Comparison of ENCODE assay signal across 8 cellular contexts in the genomic region with DNA sequence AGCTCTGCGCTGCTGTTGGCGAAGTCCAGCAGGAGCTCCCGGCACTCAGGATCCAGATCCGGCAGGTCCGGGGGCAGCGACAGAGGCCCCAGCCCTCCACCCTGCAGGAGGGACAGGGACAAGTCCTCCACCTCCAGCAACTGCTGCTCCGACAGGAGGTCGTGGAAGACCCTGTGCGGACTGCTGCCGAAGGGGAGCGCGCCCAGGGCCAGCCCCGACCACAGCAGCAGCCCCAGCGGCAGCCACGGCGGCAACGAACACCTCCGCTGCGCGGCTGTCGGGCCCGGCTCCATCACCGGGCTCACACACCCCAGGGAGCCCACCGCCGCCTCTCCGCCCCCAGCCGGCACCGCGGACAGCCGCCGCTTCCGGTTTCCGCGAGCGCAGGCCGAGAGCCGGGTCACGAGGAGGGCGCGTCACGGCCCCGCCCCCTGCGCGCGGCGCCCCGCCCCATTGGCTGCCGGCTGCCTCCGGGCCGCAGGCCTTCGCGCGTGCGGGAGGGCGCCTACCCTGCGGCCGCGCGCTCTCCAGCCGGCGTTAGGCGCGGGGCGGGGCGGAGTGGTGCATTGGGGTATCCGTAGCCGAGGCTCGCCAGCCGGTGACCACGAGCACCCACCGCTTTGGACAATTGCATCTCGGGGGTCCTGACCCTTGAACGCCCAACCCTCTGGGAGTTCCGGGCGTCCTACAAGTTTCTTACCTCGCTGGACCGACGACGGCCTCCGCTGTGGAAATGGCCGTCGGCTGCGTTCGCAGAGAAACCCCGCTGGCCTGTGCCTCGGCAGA. TPM values are rescaled to one million over a fixed set of nuclear protein-coding genes. Genes with fewer than 3 reads are reported as not detected.
DNase-seq lines count a peak whose midpoint lies in the region; ATAC-seq and TF ChIP-seq lines count a peak whose summit lies in the region.

A gene with protein sequence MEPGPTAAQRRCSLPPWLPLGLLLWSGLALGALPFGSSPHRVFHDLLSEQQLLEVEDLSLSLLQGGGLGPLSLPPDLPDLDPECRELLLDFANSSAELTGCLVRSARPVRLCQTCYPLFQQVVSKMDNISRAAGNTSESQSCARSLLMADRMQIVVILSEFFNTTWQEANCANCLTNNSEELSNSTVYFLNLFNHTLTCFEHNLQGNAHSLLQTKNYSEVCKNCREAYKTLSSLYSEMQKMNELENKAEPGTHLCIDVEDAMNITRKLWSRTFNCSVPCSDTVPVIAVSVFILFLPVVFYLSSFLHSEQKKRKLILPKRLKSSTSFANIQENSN (minus strand): TSS at position 383 of the 786 bp plus-strand sequence. CDS start 90 bp downstream, at position 293.

- H3K4me1 Mint-ChIP-seq in activated naive CD4-positive, alpha-beta T cell treated with anti-CD3 and anti-CD28 coated beads, Interleukin-2, amount 50 U/mL, for 24 hours, result peaks cover 23% of the 10 kb centered on the region

- no peaks in the 10 kb centered on the region for H3K9me3 ChIP-seq in osteoblast (ENCODE audit: low read depth, low read length)
- H3K9me3 ChIP-seq in thoracic aorta, result no peaks in the 10 kb centered on the region

- ATAC-seq in SK-N-SH treated with all-trans-retinoic acid at 6 μM for 48 hours (peak; percentile 97), thoracic aorta (ENCODE audit: insufficient number of reproducible peaks, low FRiP score, low read depth) (peak; percentile 93)

- H3K9me3 Mint-ChIP-seq in activated naive CD4-positive, alpha-beta T cell treated with anti-CD3 and anti-CD28 coated beads, Interleukin-2, amount 50 U/mL, for 24 hours, result no peaks in the 10 kb centered on the region

- POLR2A ChIA-PET in HEK293T (lab: Yijun Ruan, JAX), result no interaction called here

- H3K4me1 ChIP-seq in osteoblast (ENCODE audit: insufficient read depth, low read length), result peaks cover 12% of the 10 kb centered on the region
- peaks cover 7 to 18% of the 10 kb centered on the region in 2 donors for H3K4me1 ChIP-seq in thoracic aorta (ENCODE audit: control insufficient read depth in 1 of 2, low read depth in 2 of 2)

- peaks cover 2% of the 10 kb centered on the region for H4K20me1 ChIP-seq in osteoblast (ENCODE audit: insufficient read depth, low read length)

- H3K27ac ChIP-seq in osteoblast (ENCODE audit: low read depth, low read length) (peak within 1 kb of the TSS; percentile 74), thoracic aorta (peak within 1 kb of the TSS; percentile 59 to 67)

- H2AFZ ChIP-seq in osteoblast (ENCODE audit: low read length), result peak within 1 kb of the TSS; percentile 98

- DNase-seq in GM04503 (ENCODE audit: low read depth), result peak; percentile 12
- peak; percentile 99 for DNase-seq in HEK293T (ENCODE audit: extremely low spot score)
- DNase-seq in MV-4-11 (lab: John Stamatoyannopoulos, UW), result peak; percentile 77
- peak; percentile 89 for DNase-seq in globus pallidus (ENCODE audit: low spot score)
- peak; percentile 100 for DNase-seq in osteoblast (ENCODE audit: insufficient read length, low spot score, missing footprints)
- peak; percentile 44 for DNase-seq in thoracic aorta (ENCODE audit: low spot score)

- H3K36me3 ChIP-seq in osteoblast (ENCODE audit: insufficient read depth, low read length) (no peaks in the 10 kb centered on the region), thoracic aorta (no peaks in the 10 kb centered on the region)

- H3K79me2 ChIP-seq in osteoblast (ENCODE audit: insufficient read depth, low read length), result peaks cover 30% of the 10 kb centered on the region

- peak within 1 kb of the TSS; percentile 92 for H3K4me2 ChIP-seq in osteoblast (ENCODE audit: insufficient read depth, low read length)

- peak within 1 kb of the TSS; percentile 84 for H3K27ac Mint-ChIP-seq in activated naive CD4-positive, alpha-beta T cell treated with anti-CD3 and anti-CD28 coated beads, Interleukin-2, amount 50 U/mL, for 24 hours

- TF ChIP-seq CTCF in osteoblast (IDR thresholded peaks at IDR 0.05; ENCODE audit: extremely low read depth, low read depth, low read length), result no peak
- TF ChIP-seq CTCF in thoracic aorta (IDR thresholded peaks at IDR 0.05), result no peak

- H3K4me3 ChIP-seq in osteoblast (ENCODE audit: insufficient read depth, low read length) (peak within 1 kb of the TSS; percentile 98), thoracic aorta (peak within 1 kb of the TSS; percentile 87)

- peak within 1 kb of the TSS; percentile 89 for H3K4me3 Mint-ChIP-seq in activated naive CD4-positive, alpha-beta T cell treated with anti-CD3 and anti-CD28 coated beads, Interleukin-2, amount 50 U/mL, for 24 hours

- H3K27me3 ChIP-seq in osteoblast (ENCODE audit: insufficient read depth, low read length) (no peaks in the 10 kb centered on the region), thoracic aorta (replicated peaks; ENCODE audit: insufficient read depth) (no peaks in the 10 kb centered on the region)

- CTCF ChIA-PET in HEK293T (lab: Yijun Ruan, JAX), result interaction anchor here (0.7 kb wide), 1 partner anchor 160 kb away, joined by 3 read pairs; no protein-coding TSS in a partner anchor

- no peaks in the 10 kb centered on the region for H3K36me3 Mint-ChIP-seq in activated naive CD4-positive, alpha-beta T cell treated with anti-CD3 and anti-CD28 coated beads, Interleukin-2, amount 50 U/mL, for 24 hours

- no peaks in the 10 kb centered on the region for H3K27me3 Mint-ChIP-seq in activated naive CD4-positive, alpha-beta T cell treated with anti-CD3 and anti-CD28 coated beads, Interleukin-2, amount 50 U/mL, for 24 hours

TF ChIP-seq in HEK293T, 16 proteins besides CTCF, POLR2A, EP300 and RAD21:
- TF ChIP-seq FOXM1 (IDR thresholded peaks at IDR 0.05; ENCODE audit: borderline replicate concordance) (no peak), L3MBTL2 (conservative IDR thresholded peaks at IDR 0.05) (peak; percentile 81), ELF4 (IDR thresholded peaks at IDR 0.05) (peak; percentile 37; the same call in 1 of the 2 replicates)
TF ChIP-seq in HEK293T: peak in this region for 2.

TF ChIP-seq in SK-N-SH treated with all-trans-retinoic acid at 6 μM for 48 hours, 23 proteins besides CTCF, POLR2A, EP300 and RAD21:
- peak; percentile 82; the same call in 1 of the 2 replicates for TF ChIP-seq CSDC2 (CRISPR knock-in tag; IDR thresholded peaks at IDR 0.05)
- TF ChIP-seq, protein P1, sequence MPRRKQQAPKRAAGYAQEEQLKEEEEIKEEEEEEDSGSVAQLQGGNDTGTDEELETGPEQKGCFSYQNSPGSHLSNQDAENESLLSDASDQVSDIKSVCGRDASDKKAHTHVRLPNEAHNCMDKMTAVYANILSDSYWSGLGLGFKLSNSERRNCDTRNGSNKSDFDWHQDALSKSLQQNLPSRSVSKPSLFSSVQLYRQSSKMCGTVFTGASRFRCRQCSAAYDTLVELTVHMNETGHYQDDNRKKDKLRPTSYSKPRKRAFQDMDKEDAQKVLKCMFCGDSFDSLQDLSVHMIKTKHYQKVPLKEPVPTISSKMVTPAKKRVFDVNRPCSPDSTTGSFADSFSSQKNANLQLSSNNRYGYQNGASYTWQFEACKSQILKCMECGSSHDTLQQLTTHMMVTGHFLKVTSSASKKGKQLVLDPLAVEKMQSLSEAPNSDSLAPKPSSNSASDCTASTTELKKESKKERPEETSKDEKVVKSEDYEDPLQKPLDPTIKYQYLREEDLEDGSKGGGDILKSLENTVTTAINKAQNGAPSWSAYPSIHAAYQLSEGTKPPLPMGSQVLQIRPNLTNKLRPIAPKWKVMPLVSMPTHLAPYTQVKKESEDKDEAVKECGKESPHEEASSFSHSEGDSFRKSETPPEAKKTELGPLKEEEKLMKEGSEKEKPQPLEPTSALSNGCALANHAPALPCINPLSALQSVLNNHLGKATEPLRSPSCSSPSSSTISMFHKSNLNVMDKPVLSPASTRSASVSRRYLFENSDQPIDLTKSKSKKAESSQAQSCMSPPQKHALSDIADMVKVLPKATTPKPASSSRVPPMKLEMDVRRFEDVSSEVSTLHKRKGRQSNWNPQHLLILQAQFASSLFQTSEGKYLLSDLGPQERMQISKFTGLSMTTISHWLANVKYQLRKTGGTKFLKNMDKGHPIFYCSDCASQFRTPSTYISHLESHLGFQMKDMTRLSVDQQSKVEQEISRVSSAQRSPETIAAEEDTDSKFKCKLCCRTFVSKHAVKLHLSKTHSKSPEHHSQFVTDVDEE (CRISPR knock-in tag; IDR thresholded peaks at IDR 0.05), result no peak
- TF ChIP-seq, protein P2, sequence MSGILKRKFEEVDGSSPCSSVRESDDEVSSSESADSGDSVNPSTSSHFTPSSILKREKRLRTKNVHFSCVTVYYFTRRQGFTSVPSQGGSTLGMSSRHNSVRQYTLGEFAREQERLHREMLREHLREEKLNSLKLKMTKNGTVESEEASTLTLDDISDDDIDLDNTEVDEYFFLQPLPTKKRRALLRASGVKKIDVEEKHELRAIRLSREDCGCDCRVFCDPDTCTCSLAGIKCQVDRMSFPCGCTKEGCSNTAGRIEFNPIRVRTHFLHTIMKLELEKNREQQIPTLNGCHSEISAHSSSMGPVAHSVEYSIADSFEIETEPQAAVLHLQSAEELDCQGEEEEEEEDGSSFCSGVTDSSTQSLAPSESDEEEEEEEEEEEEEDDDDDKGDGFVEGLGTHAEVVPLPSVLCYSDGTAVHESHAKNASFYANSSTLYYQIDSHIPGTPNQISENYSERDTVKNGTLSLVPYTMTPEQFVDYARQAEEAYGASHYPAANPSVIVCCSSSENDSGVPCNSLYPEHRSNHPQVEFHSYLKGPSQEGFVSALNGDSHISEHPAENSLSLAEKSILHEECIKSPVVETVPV (CRISPR knock-in tag; IDR thresholded peaks at IDR 0.05), result no peak
- TF ChIP-seq ARNTL (CRISPR knock-in tag; IDR thresholded peaks at IDR 0.05; ENCODE audit: borderline replicate concordance, low read depth), result no peak
- TF ChIP-seq ZFP3 (CRISPR knock-in tag; IDR thresholded peaks at IDR 0.05), result peak; percentile 63
TF ChIP-seq in SK-N-SH treated with all-trans-retinoic acid at 6 μM for 48 hours: peak in this region for 2.

RNA-seq across cellular contexts. Expression of the gene that starts here (rescaled TPM):
- total RNA-seq in osteoblast (36.5 and 42.3 TPM in 2 replicates), thoracic aorta (100 to 1,000 TPM; 114 to 116 TPM)

Comparison
In these comparisons a context has a peak if more than half of its experiments do, and no peak if none do; other contexts are left out.
1. Peak in every context shown above with its lines: DNase-seq, ATAC-seq, H3K4me3 ChIP-seq and H3K27ac ChIP-seq.
2. DNase-seq: peak in every context shown above with its lines; median percentile 100 in osteoblast; 99 in HEK293T; 89 in globus pallidus; 77 in MV-4-11; 44 in thoracic aorta; 12 in GM04503.